Comparison of ENCODE assay signal across 15 cellular contexts in the genomic region with DNA sequence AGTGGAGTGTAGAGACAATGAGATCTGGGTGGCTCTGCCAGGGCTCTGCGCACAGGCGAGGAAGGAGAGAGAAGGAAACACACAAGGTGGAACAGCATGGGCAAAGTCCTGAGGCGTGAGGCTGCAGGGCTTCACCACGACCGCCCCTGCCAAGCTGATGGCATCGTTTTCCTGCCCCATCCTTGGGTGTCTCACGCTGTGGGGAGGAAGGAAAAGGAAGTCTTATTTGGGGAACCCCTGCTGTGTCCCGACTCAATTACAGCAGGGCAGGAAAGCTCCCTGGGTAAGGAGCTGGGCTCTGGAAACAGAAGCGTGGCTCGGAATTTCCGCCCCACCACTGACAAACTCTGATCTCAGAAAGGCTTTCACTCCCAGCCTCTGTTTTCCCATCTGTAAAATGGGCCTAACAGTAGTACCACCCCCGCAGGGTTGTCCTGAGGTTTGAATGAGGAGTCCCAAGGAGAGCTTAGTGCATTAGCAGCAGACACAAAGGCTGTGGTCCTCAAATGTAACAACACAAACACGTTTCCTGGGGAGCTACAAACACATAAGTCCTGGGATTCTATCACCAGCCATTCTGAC. TPM values are rescaled to one million over a fixed set of nuclear protein-coding genes. Genes with fewer than 3 reads are reported as not detected.
"Had no signal": no experiment of that assay in that cellular context is flagged by ENCODE, and none has a peak within 500 bp of the region (broad histone marks: within the 10 kb centered on the region; RNA-seq: fewer than 3 reads in every experiment).

No MANE protein-coding gene starts in this region.

- H3K27ac ChIP-seq: SJCRH30 had no signal

- H3K9me3 ChIP-seq: SJCRH30, tibial nerve had no signal

- H3K4me3 ChIP-seq: SJCRH30, tibial nerve had no signal

- DNase-seq: activated CD4-positive, alpha-beta T cell treated with anti-CD3 and anti-CD28 coated beads, Interleukin-2, amount 50 U/mL, for 48 hours; activated CD4-positive, CD25-positive, alpha-beta regulatory T cell treated with anti-CD3 and anti-CD28 coated beads, Interleukin-2, amount 50 U/mL, for 72 hours; activated CD8-positive, alpha-beta memory T cell treated with anti-CD3 and anti-CD28 coated beads, Interleukin-2, amount 10 ng/mL, durations not matched to agents 7 days and 5 days; activated effector memory CD4-positive, alpha-beta T cell treated with anti-CD3 and anti-CD28 coated beads, Interleukin-2, amount 50 U/mL, for 16 hours; activated T-cell treated with anti-CD3 and anti-CD28 coated beads, Interleukin-2, amount 50 U/mL, for 4 hours; amygdala; hypothalamus; kidney glomerular epithelial cell; naive thymus-derived CD4-positive, alpha-beta T cell; SJCRH30; stimulated activated CD4-positive, alpha-beta T cell treated with anti-CD3 and anti-CD28 coated beads, Interleukin-4, amount 100 ng/mL, for 4 hours had no signal

- H3K36me3 ChIP-seq: SJCRH30, tibial nerve had no signal

- ATAC-seq: activated CD8-positive, alpha-beta memory T cell treated with anti-CD3 and anti-CD28 coated beads, Interleukin-2, amount 10 ng/mL, durations not matched to agents 7 days and 5 days; activated T-cell treated with anti-CD3 and anti-CD28 coated beads, Interleukin-2, amount 50 U/mL, for 4 hours; naive thymus-derived CD4-positive, alpha-beta T cell had no signal

RNA-seq across cellular contexts. Expression of gene CDH5, which starts 3.2 kb away (rescaled TPM):
- total RNA-seq: activated CD8-positive, alpha-beta memory T cell treated with anti-CD3 and anti-CD28 coated beads, Interleukin-2, amount 10 ng/mL, durations not matched to agents 7 days and 5 days; chondrocyte; fibroblast of lung; naive thymus-derived CD4-positive, alpha-beta T cell; T-helper 2 cell treated with Interferon-gamma antibody and Interleukin-4, amounts not matched to agents 100 ng/mL and 5 ng/mL, for 36 hours had no signal
- polyA plus RNA-seq: naive thymus-derived CD4-positive, alpha-beta T cell had no signal
